Comparison of ENCODE assay signal across 1 cellular context in genomic region chr6:50959081-50959641, GRCh38.
A peak's percentile ranks its signal among the peaks of the same experiment; 100 is the strongest.
TF ChIP-seq lines count a peak whose summit lies in the region.

No MANE protein-coding gene starts in this region.

TF ChIP-seq in K562, 482 proteins besides CTCF, POLR2A, EP300 and RAD21 (continued from another document and continues in another):
- TF ChIP-seq, protein P1, sequence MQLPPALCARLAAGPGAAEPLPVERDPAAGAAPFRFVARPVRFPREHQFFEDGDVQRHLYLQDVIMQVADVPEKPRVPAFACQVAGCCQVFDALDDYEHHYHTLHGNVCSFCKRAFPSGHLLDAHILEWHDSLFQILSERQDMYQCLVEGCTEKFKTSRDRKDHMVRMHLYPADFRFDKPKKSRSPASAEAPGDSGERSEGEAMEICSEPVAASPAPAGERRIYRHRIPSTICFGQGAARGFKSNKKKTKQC (CRISPR knock-in tag; IDR thresholded peaks at IDR 0.05) = no peak
- TF ChIP-seq SMARCA5 (IDR thresholded peaks at IDR 0.05) (no peak; the same call in none of the 2 replicates), COPS2 (conservative IDR thresholded peaks at IDR 0.05) (no peak), CSDE1 (IDR thresholded peaks at IDR 0.05) (no peak), NFATC3 (IDR thresholded peaks at IDR 0.05) (no peak), RAD51 (IDR thresholded peaks at IDR 0.05; ENCODE audit: borderline replicate concordance, low read depth) (peak; percentile 61; the same call in 1 of the 2 replicates), PREB (CRISPR knock-in tag; IDR thresholded peaks at IDR 0.05) (no peak), DIDO1 (tag; IDR thresholded peaks at IDR 0.05; ENCODE audit: low read depth) (no peak), ZNF408 (CRISPR knock-in tag; IDR thresholded peaks at IDR 0.05; ENCODE audit: low read depth) (no peak), HCFC1 (IDR thresholded peaks at IDR 0.05; ENCODE audit: low read depth, low read length) (0 out of 2 replicates have a peak, but pooled peaks have one; percentile 18), HMG20B (CRISPR knock-in tag; IDR thresholded peaks at IDR 0.05) (no peak), ZNF324 (CRISPR knock-in tag; IDR thresholded peaks at IDR 0.05) (no peak; the same call in 1 of the 2 replicates), TCF7L2 (IDR thresholded peaks at IDR 0.05; ENCODE audit: low read depth, low read length) (no peak), EP400 (IDR thresholded peaks at IDR 0.05) (peak; percentile 54), HBP1 (CRISPR knock-in tag; IDR thresholded peaks at IDR 0.05) (no peak), RNF2 (IDR thresholded peaks at IDR 0.05) (0 out of 2 replicates have a peak, but pooled peaks have one; percentile 62), YY1 (IDR thresholded peaks at IDR 0.05; ENCODE audit: borderline replicate concordance in 1 of 3, control insufficient read depth in 1 of 3, extremely low read depth in 1 of 3, insufficient read depth in 3 of 3, insufficient read length in 1 of 3, insufficient replicate concordance in 2 of 3, low read depth in 1 of 3, low read length in 2 of 3) (peak in 1 of 3 experiments; percentile 10), MBD2 (IDR thresholded peaks at IDR 0.05; ENCODE audit: borderline replicate concordance, low read depth) (0 out of 2 replicates have a peak, but pooled peaks have one; percentile 73), NCOA2 (IDR thresholded peaks at IDR 0.05; ENCODE audit: partially characterized antibody in 2 of 2) (no peak), IFI16 (CRISPR knock-in tag; IDR thresholded peaks at IDR 0.05) (0 out of 2 replicates have a peak, but pooled peaks have one; percentile 23), MXI1 (IDR thresholded peaks at IDR 0.05; ENCODE audit: low read depth, low read length) (peak; percentile 78), MITF (IDR thresholded peaks at IDR 0.05) (peak; percentile 97), TRIM24 (IDR thresholded peaks at IDR 0.05) (peak; percentile 73 to 85), ESRRA (IDR thresholded peaks at IDR 0.05; ENCODE audit: borderline replicate concordance, low read depth) (no peak), CHD2 (IDR thresholded peaks at IDR 0.05; ENCODE audit: low read depth, low read length) (no peak), CBFA2T3 (IDR thresholded peaks at IDR 0.05) (peak; percentile 96), HIVEP1 (CRISPR knock-in tag; IDR thresholded peaks at IDR 0.05) (no peak), MTA3 (IDR thresholded peaks at IDR 0.05; ENCODE audit: borderline replicate concordance) (peak; percentile 84; the same call in 1 of the 2 replicates), NCOR1 (IDR thresholded peaks at IDR 0.05) (peak; percentile 94), ATF6 (CRISPR knock-in tag; IDR thresholded peaks at IDR 0.05) (no peak), ARID3A (IDR thresholded peaks at IDR 0.05; ENCODE audit: borderline replicate concordance, low read depth, low read length) (peak; percentile 88), HNRNPK (IDR thresholded peaks at IDR 0.05; ENCODE audit: low read depth, low read length, poor library complexity, severe bottlenecking) (no peak), FOSL1 (tag; conservative IDR thresholded peaks at IDR 0.05) (peak; percentile 64), HNRNPLL (IDR thresholded peaks at IDR 0.05; ENCODE audit: low read depth, low read length, poor library complexity, severe bottlenecking) (no peak), ZNF224 (CRISPR knock-in tag; IDR thresholded peaks at IDR 0.05) (no peak), CCNT2 (IDR thresholded peaks at IDR 0.05; ENCODE audit: borderline replicate concordance, extremely low read depth, insufficient read length, low read depth, low read length) (peak; percentile 78), SRSF9 (IDR thresholded peaks at IDR 0.05; ENCODE audit: borderline replicate concordance, low read depth, low read length) (no peak), JUND (IDR thresholded peaks at IDR 0.05; ENCODE audit: borderline replicate concordance, low read depth, low read length) (peak; percentile 77; the same call in 1 of the 2 replicates), JUND (tag; IDR thresholded peaks at IDR 0.05; ENCODE audit: borderline replicate concordance, low read depth, low read length) (no peak; the same call in 2 of the 3 replicates), ZBTB9 (CRISPR knock-in tag; IDR thresholded peaks at IDR 0.05) (peak; percentile 24; the same call in 1 of the 2 replicates)
- TF ChIP-seq, protein P2, sequence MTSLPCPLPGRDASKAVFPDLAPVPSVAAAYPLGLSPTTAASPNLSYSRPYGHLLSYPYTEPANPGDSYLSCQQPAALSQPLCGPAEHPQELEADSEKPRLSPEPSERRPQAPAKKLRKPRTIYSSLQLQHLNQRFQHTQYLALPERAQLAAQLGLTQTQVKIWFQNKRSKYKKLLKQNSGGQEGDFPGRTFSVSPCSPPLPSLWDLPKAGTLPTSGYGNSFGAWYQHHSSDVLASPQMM (CRISPR knock-in tag; IDR thresholded peaks at IDR 0.05) = no peak
- TF ChIP-seq, protein P3, sequence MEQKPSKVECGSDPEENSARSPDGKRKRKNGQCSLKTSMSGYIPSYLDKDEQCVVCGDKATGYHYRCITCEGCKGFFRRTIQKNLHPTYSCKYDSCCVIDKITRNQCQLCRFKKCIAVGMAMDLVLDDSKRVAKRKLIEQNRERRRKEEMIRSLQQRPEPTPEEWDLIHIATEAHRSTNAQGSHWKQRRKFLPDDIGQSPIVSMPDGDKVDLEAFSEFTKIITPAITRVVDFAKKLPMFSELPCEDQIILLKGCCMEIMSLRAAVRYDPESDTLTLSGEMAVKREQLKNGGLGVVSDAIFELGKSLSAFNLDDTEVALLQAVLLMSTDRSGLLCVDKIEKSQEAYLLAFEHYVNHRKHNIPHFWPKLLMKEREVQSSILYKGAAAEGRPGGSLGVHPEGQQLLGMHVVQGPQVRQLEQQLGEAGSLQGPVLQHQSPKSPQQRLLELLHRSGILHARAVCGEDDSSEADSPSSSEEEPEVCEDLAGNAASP (IDR thresholded peaks at IDR 0.05) = no peak
- TF ChIP-seq, protein P4, sequence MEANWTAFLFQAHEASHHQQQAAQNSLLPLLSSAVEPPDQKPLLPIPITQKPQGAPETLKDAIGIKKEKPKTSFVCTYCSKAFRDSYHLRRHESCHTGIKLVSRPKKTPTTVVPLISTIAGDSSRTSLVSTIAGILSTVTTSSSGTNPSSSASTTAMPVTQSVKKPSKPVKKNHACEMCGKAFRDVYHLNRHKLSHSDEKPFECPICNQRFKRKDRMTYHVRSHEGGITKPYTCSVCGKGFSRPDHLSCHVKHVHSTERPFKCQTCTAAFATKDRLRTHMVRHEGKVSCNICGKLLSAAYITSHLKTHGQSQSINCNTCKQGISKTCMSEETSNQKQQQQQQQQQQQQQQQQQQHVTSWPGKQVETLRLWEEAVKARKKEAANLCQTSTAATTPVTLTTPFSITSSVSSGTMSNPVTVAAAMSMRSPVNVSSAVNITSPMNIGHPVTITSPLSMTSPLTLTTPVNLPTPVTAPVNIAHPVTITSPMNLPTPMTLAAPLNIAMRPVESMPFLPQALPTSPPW (CRISPR knock-in tag; IDR thresholded peaks at IDR 0.05) = peak; percentile 35; the same call in 1 of the 2 replicates
- TF ChIP-seq, protein P5, sequence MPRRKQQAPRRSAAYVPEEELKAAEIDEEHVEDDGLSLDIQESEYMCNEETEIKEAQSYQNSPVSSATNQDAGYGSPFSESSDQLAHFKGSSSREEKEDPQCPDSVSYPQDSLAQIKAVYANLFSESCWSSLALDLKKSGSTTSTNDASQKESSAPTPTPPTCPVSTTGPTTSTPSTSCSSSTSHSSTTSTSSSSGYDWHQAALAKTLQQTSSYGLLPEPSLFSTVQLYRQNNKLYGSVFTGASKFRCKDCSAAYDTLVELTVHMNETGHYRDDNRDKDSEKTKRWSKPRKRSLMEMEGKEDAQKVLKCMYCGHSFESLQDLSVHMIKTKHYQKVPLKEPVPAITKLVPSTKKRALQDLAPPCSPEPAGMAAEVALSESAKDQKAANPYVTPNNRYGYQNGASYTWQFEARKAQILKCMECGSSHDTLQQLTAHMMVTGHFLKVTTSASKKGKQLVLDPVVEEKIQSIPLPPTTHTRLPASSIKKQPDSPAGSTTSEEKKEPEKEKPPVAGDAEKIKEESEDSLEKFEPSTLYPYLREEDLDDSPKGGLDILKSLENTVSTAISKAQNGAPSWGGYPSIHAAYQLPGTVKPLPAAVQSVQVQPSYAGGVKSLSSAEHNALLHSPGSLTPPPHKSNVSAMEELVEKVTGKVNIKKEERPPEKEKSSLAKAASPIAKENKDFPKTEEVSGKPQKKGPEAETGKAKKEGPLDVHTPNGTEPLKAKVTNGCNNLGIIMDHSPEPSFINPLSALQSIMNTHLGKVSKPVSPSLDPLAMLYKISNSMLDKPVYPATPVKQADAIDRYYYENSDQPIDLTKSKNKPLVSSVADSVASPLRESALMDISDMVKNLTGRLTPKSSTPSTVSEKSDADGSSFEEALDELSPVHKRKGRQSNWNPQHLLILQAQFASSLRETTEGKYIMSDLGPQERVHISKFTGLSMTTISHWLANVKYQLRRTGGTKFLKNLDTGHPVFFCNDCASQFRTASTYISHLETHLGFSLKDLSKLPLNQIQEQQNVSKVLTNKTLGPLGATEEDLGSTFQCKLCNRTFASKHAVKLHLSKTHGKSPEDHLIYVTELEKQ (CRISPR knock-in tag; IDR thresholded peaks at IDR 0.05) = no peak
- TF ChIP-seq, protein P6, sequence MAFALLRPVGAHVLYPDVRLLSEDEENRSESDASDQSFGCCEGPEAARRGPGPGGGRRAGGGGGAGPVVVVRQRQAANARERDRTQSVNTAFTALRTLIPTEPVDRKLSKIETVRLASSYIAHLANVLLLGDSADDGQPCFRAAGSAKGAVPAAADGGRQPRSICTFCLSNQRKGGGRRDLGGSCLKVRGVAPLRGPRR (CRISPR knock-in tag; IDR thresholded peaks at IDR 0.05) = peak; percentile 48; the same call in 1 of the 2 replicates
